Comparison of ENCODE assay signal across 21 cellular contexts in the genomic region with DNA sequence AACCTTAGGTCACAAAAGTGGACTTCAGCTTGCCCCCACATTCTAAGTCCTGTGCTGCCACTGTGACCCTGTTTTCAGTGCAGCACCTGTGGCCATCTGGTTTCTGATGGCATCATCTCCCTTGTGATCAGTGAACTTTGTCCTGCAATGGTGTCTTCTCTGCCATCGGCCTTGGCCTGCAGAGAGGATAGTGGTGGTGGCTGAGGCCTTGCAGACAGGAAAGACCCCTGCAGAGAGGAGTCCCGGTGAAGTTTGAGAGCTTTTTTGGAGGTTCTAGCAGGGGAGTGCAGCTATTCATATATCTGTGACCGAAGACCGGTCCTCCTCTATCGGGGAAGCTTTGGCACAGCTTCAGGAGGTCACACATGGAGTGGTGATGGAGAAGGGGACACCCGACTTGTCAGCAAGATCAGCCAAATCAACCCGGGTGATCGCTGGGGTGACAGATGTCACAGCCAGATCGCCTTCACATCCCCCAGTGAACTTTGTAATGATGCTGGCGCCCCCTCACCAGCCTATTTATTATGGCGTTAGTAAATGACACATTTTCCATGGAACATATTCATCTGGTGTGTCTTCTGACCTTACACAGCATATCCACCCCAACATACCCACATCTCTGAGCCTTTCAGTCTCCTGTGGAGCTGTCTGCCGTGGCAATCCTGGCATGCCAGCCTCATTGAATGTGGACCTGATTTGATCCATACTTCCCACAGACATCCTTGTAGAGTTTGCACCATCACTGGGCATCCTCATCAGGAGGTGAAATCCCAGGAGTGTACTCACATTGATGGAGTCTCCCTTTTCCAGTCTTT.
"Had no signal": no experiment of that assay in that cellular context is flagged by ENCODE, and none has a peak within 500 bp of the region (broad histone marks: within the 10 kb centered on the region; RNA-seq: fewer than 3 reads in every experiment).

No MANE protein-coding gene starts in this region.

- H3K36me3 Mint-ChIP-seq: activated naive CD8-positive, alpha-beta T cell; immature natural killer cell; naive B cell; stimulated activated naive B cell treated with anti-CD40 and anti-IgM and Interleukin-4, amounts not matched to agents 10 μg/mL and 1 μg/mL and 100 μg/mL, for 72 hours had no signal

- H3K9me3 Mint-ChIP-seq: activated CD8-positive, alpha-beta T cell treated with anti-CD3 and anti-CD28 coated beads for 36 hours; dendritic cell treated with granulocyte-macrophage colony-stimulating factor and Interleukin-4, amounts not matched to agents 40 ng/mL and 50 ng/mL, for 4 days; immature natural killer cell; stimulated activated naive B cell treated with anti-CD40 and anti-IgM and Interleukin-4, amounts not matched to agents 10 μg/mL and 1 μg/mL and 100 μg/mL, for 72 hours had no signal

- H3K4me3 ChIP-seq: lower lobe of right lung, prostate gland had no signal

- H3K27me3 ChIP-seq: brain microvascular endothelial cell had no signal

- H3K9me3 ChIP-seq: lower lobe of right lung, prostate gland had no signal

- DNase-seq: activated CD4-positive, CD25-positive, alpha-beta regulatory T cell treated with anti-CD3 and anti-CD28 coated beads, Interleukin-2, amount 50 U/mL, for 72 hours; activated CD8-positive, alpha-beta T cell treated with anti-CD3 and anti-CD28 coated beads for 36 hours; activated gamma-delta T cell; activated T-cell treated with anti-CD3 and anti-CD28 coated beads for 4 hours; amygdala; brain microvascular endothelial cell; cerebellar nuclear complex; erythroblast; hypothalamus; immature natural killer cell; lower lobe of right lung; midbrain; naive B cell; nucleus accumbens; stimulated activated CD4-positive, alpha-beta T cell treated with anti-CD3 and anti-CD28 coated beads, Interleukin-2, amount 100 ng/mL, for 24 hours; stimulated activated naive B cell treated with anti-CD40 and anti-IgM and Interleukin-4, amounts not matched to agents 10 μg/mL and 1 μg/mL and 100 μg/mL, for 72 hours; trophoblast cell had no signal

- H3K4me3 Mint-ChIP-seq: activated CD8-positive, alpha-beta T cell treated with anti-CD3 and anti-CD28 coated beads for 36 hours; activated naive CD8-positive, alpha-beta T cell; dendritic cell treated with granulocyte-macrophage colony-stimulating factor and Interleukin-4, amounts not matched to agents 40 ng/mL and 50 ng/mL, for 4 days; immature natural killer cell; naive B cell; stimulated activated naive B cell treated with anti-CD40 and anti-IgM and Interleukin-4, amounts not matched to agents 10 μg/mL and 1 μg/mL and 100 μg/mL, for 72 hours had no signal

- H3K4me1 ChIP-seq: lower lobe of right lung, prostate gland had no signal

- H3K36me3 ChIP-seq: brain microvascular endothelial cell, lower lobe of right lung, prostate gland had no signal

- ATAC-seq: activated CD8-positive, alpha-beta T cell treated with anti-CD3 and anti-CD28 coated beads for 36 hours; lower lobe of right lung; sciatic nerve; stimulated activated naive B cell treated with anti-CD40 and anti-IgM and Interleukin-4, amounts not matched to agents 10 μg/mL and 1 μg/mL and 100 μg/mL, for 72 hours had no signal

- H3K27ac ChIP-seq: brain microvascular endothelial cell, lower lobe of right lung, prostate gland had no signal

- H3K27ac Mint-ChIP-seq: activated CD8-positive, alpha-beta T cell treated with anti-CD3 and anti-CD28 coated beads for 36 hours; activated naive CD8-positive, alpha-beta T cell; dendritic cell treated with granulocyte-macrophage colony-stimulating factor and Interleukin-4, amounts not matched to agents 40 ng/mL and 50 ng/mL, for 4 days; immature natural killer cell; naive B cell; stimulated activated naive B cell treated with anti-CD40 and anti-IgM and Interleukin-4, amounts not matched to agents 10 μg/mL and 1 μg/mL and 100 μg/mL, for 72 hours had no signal

- H3K27me3 Mint-ChIP-seq: activated CD8-positive, alpha-beta T cell treated with anti-CD3 and anti-CD28 coated beads for 36 hours; activated naive CD8-positive, alpha-beta T cell; naive B cell had no signal

- H3K4me1 Mint-ChIP-seq: immature natural killer cell; naive B cell; stimulated activated naive B cell treated with anti-CD40 and anti-IgM and Interleukin-4, amounts not matched to agents 10 μg/mL and 1 μg/mL and 100 μg/mL, for 72 hours had no signal
